In genomic region chr6:123803456-123803861, GRCh38 we compare ENCODE assay signal across 9 cellular contexts. TPM values are rescaled to one million over a fixed set of nuclear protein-coding genes. Genes with fewer than 3 reads are reported as not detected.
DNase-seq lines count a peak whose midpoint lies in the region; ATAC-seq, FAIRE-seq and TF ChIP-seq lines count a peak whose summit lies in the region.
"Had no signal": no experiment of that assay in that cellular context is flagged by ENCODE, and none has a peak within 500 bp of the region (broad histone marks: within the 10 kb centered on the region; RNA-seq: fewer than 3 reads in every experiment).

No MANE protein-coding gene starts in this region.

- H3K79me2 ChIP-seq in keratinocyte (ENCODE audit: control insufficient read depth, insufficient read depth, low read length) = no peaks in the 10 kb centered on the region

- no peak for TF ChIP-seq CTCF in keratinocyte (optimal IDR thresholded peaks at IDR 0.05 in 1 of 3, IDR thresholded peaks at IDR 0.05 in 1 of 3, conservative IDR thresholded peaks at IDR 0.05 in 1 of 3; ENCODE audit: extremely low read depth in 1 of 3, insufficient read depth in 2 of 3, low read length in 3 of 3)
- no peak for TF ChIP-seq CTCF in tibial artery (IDR thresholded peaks at IDR 0.05)

- H4K20me1 ChIP-seq in keratinocyte (ENCODE audit: control insufficient read depth, extremely low read depth, insufficient read depth, low read length) = no peaks in the 10 kb centered on the region

- H3K9ac ChIP-seq in adipocyte (ENCODE audit: low read length) (no peak overlapping the region), keratinocyte (ENCODE audit: control insufficient read depth, extremely low read depth, insufficient read depth, low read length) (no peak overlapping the region)

- H3K36me3 ChIP-seq in adipocyte (ENCODE audit: control insufficient read depth, insufficient read depth, low read length, severe bottlenecking) (no peaks in the 10 kb centered on the region), keratinocyte (ENCODE audit: control insufficient read depth in 2 of 2, extremely low read depth in 1 of 2, insufficient read depth in 2 of 2, low read length in 2 of 2) (no peaks in the 10 kb centered on the region), tibial artery (no peaks in the 10 kb centered on the region)

- H3K27me3 ChIP-seq in adipocyte (replicated peaks; ENCODE audit: control insufficient read depth, insufficient read depth, low read length) = peaks cover 24% of the 10 kb centered on the region
- H3K27me3 ChIP-seq in keratinocyte (ENCODE audit: control insufficient read depth, extremely low read depth, insufficient read depth, low read length) = peaks cover 29% of the 10 kb centered on the region
- H3K27me3 ChIP-seq in tibial artery = no peaks in the 10 kb centered on the region

- H3K4me3 ChIP-seq in adipocyte (ENCODE audit: low read length) (peak overlapping the region; percentile 77), keratinocyte (ENCODE audit: control insufficient read depth in 2 of 3, extremely low read depth in 1 of 3, insufficient read depth in 2 of 3, low read depth in 1 of 3, low read length in 3 of 3) (peak overlapping the region; percentile 28 to 75 (median 59)), tibial artery (peak overlapping the region; percentile 56 to 72)

- no peak for FAIRE-seq in keratinocyte (lab: Jason Lieb, UNC)

- H3K9me3 ChIP-seq in adipocyte (ENCODE audit: control insufficient read depth, low read length) = no peaks in the 10 kb centered on the region
- no peaks in the 10 kb centered on the region for H3K9me3 ChIP-seq in keratinocyte (ENCODE audit: control insufficient read depth, low read depth, low read length)
- no peaks in the 10 kb centered on the region for H3K9me3 ChIP-seq in tibial artery

- no peak overlapping the region for H3K27ac ChIP-seq in keratinocyte (ENCODE audit: control insufficient read depth, insufficient read depth, low read length)
- H3K27ac ChIP-seq in tibial artery = no peak overlapping the region
- H3K27ac ChIP-seq: C4-2B had no signal

- DNase-seq in NCI-H2029 treated with DMSO at 0.1 percent for 48 hours (lab: John Stamatoyannopoulos, UW) (peak; percentile 47), NCI-H2029 (lab: John Stamatoyannopoulos, UW) (no peak), adipocyte (ENCODE audit: low read depth) (no peak), keratinocyte (ENCODE audit: low read depth, low spot score) (no peak), tibial artery (no peak), LoVo (ENCODE audit: low spot score) (no peak), NOMO-1 (lab: John Stamatoyannopoulos, UW; ENCODE audit: unreplicated experiment in 2 of 2) (no peak)

- peak overlapping the region; percentile 68 for H2AFZ ChIP-seq in keratinocyte (ENCODE audit: control insufficient read depth, low read length)

- intact Hi-C loops in tibial artery (cut with DNase I; ENCODE audit: low total_unique reads) = no loop called here

- dilution Hi-C loops in keratinocyte (cut with MboI; ENCODE audit: extremely low pct_ligation_motif_present, low sequenced_read_pairs) = no loop called here

- H3K9me1 ChIP-seq in keratinocyte (ENCODE audit: control insufficient read depth, extremely low read depth, insufficient read depth, low read length) = no peaks in the 10 kb centered on the region

- peak overlapping the region; percentile 85 for H3K4me2 ChIP-seq in keratinocyte (ENCODE audit: control insufficient read depth, extremely low read depth, insufficient read depth, low read depth, low read length)

- peak; percentile 32 for ATAC-seq in HG02885 (IDR thresholded peaks at IDR 0.05; ENCODE audit: poor library complexity, unreplicated experiment)

- no peaks in the 10 kb centered on the region for H3K4me1 ChIP-seq in adipocyte (ENCODE audit: control insufficient read depth, insufficient read depth, low read length)
- peaks cover 4% of the 10 kb centered on the region for H3K4me1 ChIP-seq in keratinocyte (ENCODE audit: control insufficient read depth, extremely low read depth, insufficient read depth, low read length)
- peaks cover 0 to 20% (median 8%) of the 10 kb centered on the region in 4 donors for H3K4me1 ChIP-seq in tibial artery

RNA-seq across cellular contexts. Expression of gene NKAIN2, which starts 0.2 kb away (rescaled TPM):
- polyA plus RNA-seq in keratinocyte = 0.13 TPM in 1 of 3 replicates, not detected in the others
- not detected for polyA plus RNA-seq in keratinocyte (2011; ENCODE audit: low read depth)
- not detected in 2 replicates for polyA plus RNA-seq in keratinocyte (2011; cell fraction: cytosol; rRNA removed)
- polyA plus RNA-seq in keratinocyte (2011; cell fraction: nucleus; rRNA removed) = not detected in 2 replicates
- polyA plus RNA-seq in keratinocyte (2012; ENCODE audit: low replicate concordance) = 0.03 and 0.08 TPM in 2 replicates
- polyA minus RNA-seq in keratinocyte = not detected in 3 replicates
- not detected for polyA minus RNA-seq in keratinocyte (2011; cell fraction: cytosol; rRNA and poly(A)+ RNA removed)
- not detected in 2 replicates for polyA minus RNA-seq in keratinocyte (2011; cell fraction: nucleus; rRNA and poly(A)+ RNA removed)
